ENCODE assay signal across 30 cellular contexts in genomic region chr1:7006996-7007871, GRCh38.
"Had no signal": no experiment of that assay in that cellular context is flagged by ENCODE, and none has a peak within 500 bp of the region (broad histone marks: within the 10 kb centered on the region; RNA-seq: fewer than 3 reads in every experiment).

No MANE protein-coding gene starts in this region.

- DNase-seq: hypothalamus; immature natural killer cell; left cardiac atrium; left ventricle myocardium superior; lower lobe of right lung; mammary epithelial cell; mesenchymal stem cell; naive B cell; natural killer cell; nephron progenitor cell; occipital lobe; ovary; retina; right cardiac atrium; stimulated activated CD4-positive, alpha-beta T cell treated with anti-CD3 and anti-CD28 coated beads, Interleukin-4, amount 100 ng/mL, for 24 hours; stimulated activated naive CD4-positive, alpha-beta T cell; tibial artery; trophoblast cell; upper lobe of right lung had no signal

- H3K9me3 Mint-ChIP-seq: immature natural killer cell; mesothelial cell of epicardium; naive B cell; natural killer cell; nephron progenitor cell; neural progenitor cell; stimulated activated effector memory CD8-positive, alpha-beta T cell treated with anti-CD3 and anti-CD28 coated beads, Interleukin-12 subunit alpha, Interleukin-12 subunit beta, amount 100 ng/mL, for 72 hours; stimulated activated naive CD8-positive, alpha-beta T cell treated with anti-CD3 and anti-CD28 coated beads, Interleukin-15, Interleukin-2, amounts not matched to agents 100 ng/mL and 50 ng/mL, for 24 hours had no signal

- H3K4me3 Mint-ChIP-seq: immature natural killer cell; mesothelial cell of epicardium; naive B cell; natural killer cell; nephron progenitor cell; neural progenitor cell; stimulated activated effector memory CD8-positive, alpha-beta T cell treated with anti-CD3 and anti-CD28 coated beads, Interleukin-12 subunit alpha, Interleukin-12 subunit beta, amount 100 ng/mL, for 72 hours; stimulated activated naive CD8-positive, alpha-beta T cell treated with anti-CD3 and anti-CD28 coated beads, Interleukin-15, Interleukin-2, amounts not matched to agents 100 ng/mL and 50 ng/mL, for 24 hours had no signal

- H3K36me3 Mint-ChIP-seq: immature natural killer cell; mesothelial cell of epicardium; naive B cell; natural killer cell; neural progenitor cell; stimulated activated effector memory CD8-positive, alpha-beta T cell treated with anti-CD3 and anti-CD28 coated beads, Interleukin-12 subunit alpha, Interleukin-12 subunit beta, amount 100 ng/mL, for 72 hours had no signal

- H3K9me3 ChIP-seq: lower lobe of right lung, neutrophil, ovary, prostate gland, suprapubic skin, thoracic aorta, tibial artery, upper lobe of right lung had no signal

- H2AFZ ChIP-seq: neural progenitor cell had no signal

- H3K4me1 Mint-ChIP-seq: immature natural killer cell; mesothelial cell of epicardium; naive B cell; natural killer cell; neural progenitor cell; stimulated activated effector memory CD8-positive, alpha-beta T cell treated with anti-CD3 and anti-CD28 coated beads, Interleukin-12 subunit alpha, Interleukin-12 subunit beta, amount 100 ng/mL, for 72 hours had no signal

- H3K27ac Mint-ChIP-seq: immature natural killer cell; mesothelial cell of epicardium; naive B cell; natural killer cell; nephron progenitor cell; neural progenitor cell; stimulated activated effector memory CD8-positive, alpha-beta T cell treated with anti-CD3 and anti-CD28 coated beads, Interleukin-12 subunit alpha, Interleukin-12 subunit beta, amount 100 ng/mL, for 72 hours; stimulated activated naive CD8-positive, alpha-beta T cell treated with anti-CD3 and anti-CD28 coated beads, Interleukin-15, Interleukin-2, amounts not matched to agents 100 ng/mL and 50 ng/mL, for 24 hours had no signal

- H3K27me3 ChIP-seq: neural progenitor cell, neutrophil, ovary, suprapubic skin, tibial artery had no signal

- H3K36me3 ChIP-seq: lower lobe of right lung, neural progenitor cell, neutrophil, ovary, prostate gland, suprapubic skin, thoracic aorta, tibial artery, upper lobe of right lung had no signal

- H3K4me2 ChIP-seq: neural progenitor cell had no signal

- H3K4me1 ChIP-seq: lower lobe of right lung, neural progenitor cell, prostate gland, suprapubic skin, tibial artery, upper lobe of right lung had no signal

- H3K27ac ChIP-seq: lower lobe of right lung, neural progenitor cell, neutrophil, ovary, prostate gland, skin epidermis, suprapubic skin, thoracic aorta, tibial artery, upper lobe of right lung had no signal

- H3K4me3 ChIP-seq: lower lobe of right lung, neural progenitor cell, ovary, prostate gland, skin epidermis, suprapubic skin, thoracic aorta, tibial artery, upper lobe of right lung had no signal

- ATAC-seq: left cardiac atrium; left lobe of liver; left ventricle myocardium superior; lower lobe of right lung; natural killer cell; right cardiac atrium; sciatic nerve; stimulated activated effector memory CD8-positive, alpha-beta T cell treated with anti-CD3 and anti-CD28 coated beads, Interleukin-12 subunit alpha, Interleukin-12 subunit beta, amount 100 ng/mL, for 72 hours; upper lobe of right lung had no signal

- H3K9ac ChIP-seq: neural progenitor cell had no signal
